ENCODE assay signal across 23 cellular contexts in the genomic region with DNA sequence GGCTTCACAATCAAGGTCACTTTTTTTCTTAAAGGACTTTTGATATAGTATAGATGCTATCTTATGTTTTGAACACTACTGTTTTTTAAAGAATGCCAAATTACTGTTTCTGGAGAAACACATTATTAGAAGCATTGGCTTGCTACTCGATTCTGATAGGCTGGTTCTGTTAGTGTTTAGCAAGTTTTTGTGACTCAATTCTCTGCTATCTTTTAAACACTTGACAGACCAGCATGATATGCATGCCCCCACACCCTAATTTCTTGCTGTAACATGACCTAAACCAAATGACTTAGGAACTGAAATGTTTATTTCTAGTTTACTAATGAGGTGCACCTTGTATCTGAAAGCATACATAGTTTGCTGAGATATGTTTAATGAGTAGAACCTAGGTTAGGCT. TPM values are rescaled to one million over a fixed set of nuclear protein-coding genes. Genes with fewer than 3 reads are reported as not detected.
DNase-seq lines count a peak whose midpoint lies in the region; ATAC-seq and TF ChIP-seq lines count a peak whose summit lies in the region.
"Had no signal": no experiment of that assay in that cellular context is flagged by ENCODE, and none has a peak within 500 bp of the region (broad histone marks: within the 10 kb centered on the region; RNA-seq: fewer than 3 reads in every experiment).

No MANE protein-coding gene starts in this region.

- H3K27me3 Mint-ChIP-seq in CD4-positive, alpha-beta T cell = no peaks in the 10 kb centered on the region
- no peaks in the 10 kb centered on the region for H3K27me3 Mint-ChIP-seq in memory B cell
- H3K27me3 Mint-ChIP-seq: activated naive CD8-positive, alpha-beta T cell treated with anti-CD3 and anti-CD28 coated beads, Interleukin-2, amount 50 U/mL, for 24 hours; CD8-positive, alpha-beta memory T cell; stimulated activated memory B cell treated with anti-CD40 and anti-IgM and Interleukin-4, amounts not matched to agents 10 μg/mL and 1 μg/mL and 100 μg/mL, for 72 hours had no signal

- H3K9me3 Mint-ChIP-seq in CD4-positive, alpha-beta T cell = no peaks in the 10 kb centered on the region
- no peaks in the 10 kb centered on the region for H3K9me3 Mint-ChIP-seq in memory B cell
- H3K9me3 Mint-ChIP-seq: activated naive CD8-positive, alpha-beta T cell treated with anti-CD3 and anti-CD28 coated beads, Interleukin-2, amount 50 U/mL, for 24 hours; CD8-positive, alpha-beta memory T cell; stimulated activated memory B cell treated with anti-CD40 and anti-IgM and Interleukin-4, amounts not matched to agents 10 μg/mL and 1 μg/mL and 100 μg/mL, for 72 hours; T-helper 1 cell treated with Interleukin-12 subunit alpha and Interleukin-12 subunit beta and Interleukin-4 antibody, amounts not matched to agents 30 μg/mL and 1 μg/mL, for 36 hours had no signal

- intact Hi-C loops in CD4-positive, alpha-beta T cell (cut with DNase I, micrococcal nuclease) = no loop called here

- DNase-seq in CD4-positive, alpha-beta T cell = no peak
- no peak for DNase-seq in Karpas-422
- peak; percentile 95 for DNase-seq in epithelial cell of esophagus (ENCODE audit: low read depth)
- no peak for DNase-seq in memory B cell (ENCODE audit: low spot score in 2 of 2)
- DNase-seq in activated gamma-delta T cell treated with Interleukin-2 at 50 U/mL for 16 hours = no peak
- no peak for DNase-seq in SKM-1 treated with dmso at 0.1 percent for 144 hours (lab: John Stamatoyannopoulos, UW; ENCODE audit: unreplicated experiment)
- DNase-seq in NCI-H1092 (lab: John Stamatoyannopoulos, UW) = no peak
- DNase-seq: activated CD8-positive, alpha-beta memory T cell treated with anti-CD3 and anti-CD28 coated beads, Interleukin-2, amount 50 U/mL, for 4 hours; activated naive CD8-positive, alpha-beta T cell treated with anti-CD3 and anti-CD28 coated beads, Interleukin-2, amount 50 U/mL, for 24 hours; CD8-positive, alpha-beta memory T cell; DND-41; glutamatergic neuron; left cardiac atrium; midbrain; NCI-H187; stimulated activated CD4-positive, alpha-beta T cell treated with anti-CD3 and anti-CD28 coated beads, Interleukin-1b, Interleukin-23, amount 100 ng/mL, for 48 hours; testis had no signal

- no peak overlapping the region for H3K9ac ChIP-seq in Karpas-422 (ENCODE audit: low read length)

- H3K27me3 ChIP-seq in CD4-positive, alpha-beta T cell (ENCODE audit: control insufficient read depth, insufficient read depth, low read length) = no peaks in the 10 kb centered on the region
- H3K27me3 ChIP-seq in Karpas-422 (ENCODE audit: low read length) = no peaks in the 10 kb centered on the region
- H3K27me3 ChIP-seq: SJSA1, testis had no signal

- POLR2A ChIA-PET in CD4-positive, alpha-beta T cell (lab: Charles Lee) = interaction anchor here (1.9 kb wide), 1 partner anchor 89 kb away, joined by 6 read pairs; no protein-coding TSS in a partner anchor

- peaks cover 23% of the 10 kb centered on the region for H3K4me1 Mint-ChIP-seq in CD4-positive, alpha-beta T cell (ENCODE audit: low read depth)
- H3K4me1 Mint-ChIP-seq in memory B cell = peaks cover 17% of the 10 kb centered on the region

- no peaks in the 10 kb centered on the region for H3K9me3 ChIP-seq in CD4-positive, alpha-beta T cell (ENCODE audit: control insufficient read depth, low read length)
- H3K9me3 ChIP-seq in Karpas-422 (ENCODE audit: low read length) = no peaks in the 10 kb centered on the region
- H3K9me3 ChIP-seq: SJSA1, testis had no signal

- no peak for TF ChIP-seq CTCF in CD4-positive, alpha-beta T cell (IDR thresholded peaks at IDR 0.05)
- no peak for TF ChIP-seq CTCF in epithelial cell of esophagus (IDR thresholded peaks at IDR 0.05; ENCODE audit: insufficient read depth, low read depth, low read length, missing control alignments)

- peaks cover 46% of the 10 kb centered on the region for H3K4me1 ChIP-seq in Karpas-422 (ENCODE audit: low read length)

- no peak overlapping the region for H3K27ac ChIP-seq in CD4-positive, alpha-beta T cell (ENCODE audit: low read depth, low read length)
- peak overlapping the region; percentile 12; the same call in 1 of the 2 replicates for H3K27ac ChIP-seq in Karpas-422 (ENCODE audit: low read length)
- H3K27ac ChIP-seq: SJSA1, testis, VCaP had no signal

- H4K20me1 ChIP-seq in Karpas-422 (ENCODE audit: insufficient read depth, low read depth, low read length) = no peaks in the 10 kb centered on the region

- peaks cover 66% of the 10 kb centered on the region for H3K79me2 ChIP-seq in Karpas-422 (ENCODE audit: low read length)

- no peak overlapping the region for H3K4me3 Mint-ChIP-seq in CD4-positive, alpha-beta T cell
- H3K4me3 Mint-ChIP-seq in memory B cell = no peak overlapping the region
- H3K4me3 Mint-ChIP-seq: activated naive CD8-positive, alpha-beta T cell treated with anti-CD3 and anti-CD28 coated beads, Interleukin-2, amount 50 U/mL, for 24 hours; CD8-positive, alpha-beta memory T cell; stimulated activated memory B cell treated with anti-CD40 and anti-IgM and Interleukin-4, amounts not matched to agents 10 μg/mL and 1 μg/mL and 100 μg/mL, for 72 hours; T-helper 1 cell treated with Interleukin-12 subunit alpha and Interleukin-12 subunit beta and Interleukin-4 antibody, amounts not matched to agents 30 μg/mL and 1 μg/mL, for 36 hours had no signal

- H3K4me3 ChIP-seq in Karpas-422 (ENCODE audit: low read length) (no peak overlapping the region), epithelial cell of esophagus (ENCODE audit: low read length) (no peak overlapping the region)
- H3K4me3 ChIP-seq: K562, SJSA1, testis had no signal

- no peak for ATAC-seq in CD4-positive, alpha-beta T cell (ENCODE audit: poor library complexity)
- ATAC-seq in memory B cell (ENCODE audit: low read depth) (no peak), HG03520 (IDR thresholded peaks at IDR 0.05; ENCODE audit: unreplicated experiment) (no peak)
- ATAC-seq: activated naive CD8-positive, alpha-beta T cell treated with anti-CD3 and anti-CD28 coated beads, Interleukin-2, amount 50 U/mL, for 24 hours; stimulated activated memory B cell treated with anti-CD40 and anti-IgM and Interleukin-4, amounts not matched to agents 10 μg/mL and 1 μg/mL and 100 μg/mL, for 72 hours had no signal

- no peaks in the 10 kb centered on the region for H3K9me2 ChIP-seq in Karpas-422 (replicated peaks; ENCODE audit: insufficient read depth, low read length)

- H3K4me2 ChIP-seq in Karpas-422 (ENCODE audit: low read depth, low read length, poor library complexity, severe bottlenecking) = no peak overlapping the region

- H3K36me3 ChIP-seq in Karpas-422 (ENCODE audit: insufficient read depth, low read length) = peaks cover 10% of the 10 kb centered on the region; the same call in 1 of the 2 replicates
- H3K36me3 ChIP-seq: SJSA1 had no signal

- no peak overlapping the region for H2AFZ ChIP-seq in Karpas-422 (ENCODE audit: low read length)

- peaks cover 12% of the 10 kb centered on the region for H3K36me3 Mint-ChIP-seq in CD4-positive, alpha-beta T cell (ENCODE audit: low read depth)
- H3K36me3 Mint-ChIP-seq in memory B cell = peaks cover 6% of the 10 kb centered on the region

- CTCF ChIA-PET in CD4-positive, alpha-beta T cell (lab: Charles Lee) = interaction anchor here (1.0 kb wide), 1 partner anchor 13 kb away, joined by 3 read pairs; no protein-coding TSS in a partner anchor

- peak overlapping the region; percentile 14 for H3K27ac Mint-ChIP-seq in CD4-positive, alpha-beta T cell
- peak overlapping the region; percentile 42 for H3K27ac Mint-ChIP-seq in memory B cell
- H3K27ac Mint-ChIP-seq: activated naive CD8-positive, alpha-beta T cell treated with anti-CD3 and anti-CD28 coated beads, Interleukin-2, amount 50 U/mL, for 24 hours; stimulated activated memory B cell treated with anti-CD40 and anti-IgM and Interleukin-4, amounts not matched to agents 10 μg/mL and 1 μg/mL and 100 μg/mL, for 72 hours; T-helper 1 cell treated with Interleukin-12 subunit alpha and Interleukin-12 subunit beta and Interleukin-4 antibody, amounts not matched to agents 30 μg/mL and 1 μg/mL, for 36 hours had no signal

RNA-seq across cellular contexts. Expression of a gene that starts 5.5 kb away (rescaled TPM):
- total RNA-seq in CD4-positive, alpha-beta T cell = 1 to 10 TPM; 1.5 to 2.2 TPM
- 1.1 and 3.2 TPM in 2 replicates for total RNA-seq in Karpas-422 (2014; rRNA removed; shearing (Covaris generic); ENCODE audit: low replicate concordance)
